1 cellular context compared by ENCODE assay signal in genomic region chr5:138331449-138332368, GRCh38.
TF ChIP-seq lines count a peak whose summit lies in the region.

CDC25C (minus strand) TSS chr5:138331804; CDS start chr5:138331180, 624 bp downstream.

TF ChIP-seq in HEK293, 187 proteins besides CTCF, POLR2A, EP300 and RAD21 (continued from another document and continues in another):
- TF ChIP-seq REST (tag by site-specific recombination; IDR thresholded peaks at IDR 0.05) (0 out of 2 replicates have a peak, but pooled peaks have one; percentile 19), KLF7 (tag by site-specific recombination; IDR thresholded peaks at IDR 0.05; ENCODE audit: borderline replicate concordance) (no peak), ZNF211 (tag by site-specific recombination; IDR thresholded peaks at IDR 0.05; ENCODE audit: low read depth) (no peak), ZNF19 (tag by site-specific recombination; IDR thresholded peaks at IDR 0.05; ENCODE audit: low read depth) (no peak), ZNF623 (tag by site-specific recombination; IDR thresholded peaks at IDR 0.05) (no peak), ZBTB49 (tag by site-specific recombination; IDR thresholded peaks at IDR 0.05; ENCODE audit: low read depth) (no peak), PRDM6 (tag by site-specific recombination; IDR thresholded peaks at IDR 0.05) (no peak), TRIM28 (IDR thresholded peaks at IDR 0.05; ENCODE audit: borderline replicate concordance, low read length) (no peak; the same call in 1 of the 2 replicates), ZNF596 (tag by site-specific recombination; IDR thresholded peaks at IDR 0.05) (no peak), ZNF514 (tag by site-specific recombination; IDR thresholded peaks at IDR 0.05) (no peak), ZNF280C (tag by site-specific recombination; IDR thresholded peaks at IDR 0.05) (no peak), ZNF394 (tag by site-specific recombination; IDR thresholded peaks at IDR 0.05; ENCODE audit: borderline replicate concordance) (peak; percentile 53; the same call in 1 of the 2 replicates), TSHZ1 (tag by site-specific recombination; IDR thresholded peaks at IDR 0.05; ENCODE audit: borderline replicate concordance) (no peak), ZNF24 (tag by site-specific recombination; IDR thresholded peaks at IDR 0.05) (peak; percentile 69; the same call in 1 of the 2 replicates), ZNF555 (tag by site-specific recombination; conservative IDR thresholded peaks at IDR 0.05) (no peak), ZNF366 (tag by site-specific recombination; conservative IDR thresholded peaks at IDR 0.05) (peak; percentile 53), ZNF704 (tag by site-specific recombination; IDR thresholded peaks at IDR 0.05) (no peak), ZNF660 (tag by site-specific recombination; IDR thresholded peaks at IDR 0.05) (no peak), ZNF354C (tag by site-specific recombination; IDR thresholded peaks at IDR 0.05; ENCODE audit: borderline replicate concordance, low read depth) (no peak), PRDM10 (tag by site-specific recombination; IDR thresholded peaks at IDR 0.05) (peak; percentile 72), GLI4 (tag by site-specific recombination; IDR thresholded peaks at IDR 0.05) (no peak), ZFHX2 (tag by site-specific recombination; conservative IDR thresholded peaks at IDR 0.05) (no peak), ZNF677 (tag by site-specific recombination; IDR thresholded peaks at IDR 0.05) (no peak), ZNF610 (tag by site-specific recombination; IDR thresholded peaks at IDR 0.05; ENCODE audit: borderline replicate concordance) (peak; percentile 59; the same call in 1 of the 2 replicates), HOXC10 (CRISPR knock-in tag; IDR thresholded peaks at IDR 0.05) (no peak), BCL11B (tag by site-specific recombination; IDR thresholded peaks at IDR 0.05; ENCODE audit: low read depth) (no peak), ZFP37 (tag by site-specific recombination; IDR thresholded peaks at IDR 0.05) (peak; percentile 85), SP7 (tag by site-specific recombination; IDR thresholded peaks at IDR 0.05) (peak; percentile 71), ZBTB48 (tag by site-specific recombination; IDR thresholded peaks at IDR 0.05) (peak; percentile 72), ZNF600 (tag by site-specific recombination; IDR thresholded peaks at IDR 0.05) (peak; percentile 82), ZXDB (tag by site-specific recombination; IDR thresholded peaks at IDR 0.05) (peak; percentile 41), ZFP69B (tag by site-specific recombination; IDR thresholded peaks at IDR 0.05) (peak; percentile 57; the same call in 1 of the 2 replicates), GLIS1 (tag by site-specific recombination; IDR thresholded peaks at IDR 0.05) (0 out of 2 replicates have a peak, but pooled peaks have one; percentile 4), RBAK (tag by site-specific recombination; IDR thresholded peaks at IDR 0.05) (no peak), ZBTB17 (tag by site-specific recombination; IDR thresholded peaks at IDR 0.05) (peak; percentile 98), ZNF16 (tag by site-specific recombination; IDR thresholded peaks at IDR 0.05; ENCODE audit: low read depth) (no peak), ZBTB26 (tag by site-specific recombination; optimal IDR thresholded peaks at IDR 0.05) (peak; percentile 44), ZNF830 (tag by site-specific recombination; IDR thresholded peaks at IDR 0.05; ENCODE audit: low read depth) (no peak), ZNF350 (tag by site-specific recombination; IDR thresholded peaks at IDR 0.05) (no peak)
